In genomic region chr13:94416454-94417080, GRCh38 we compare ENCODE assay signal across 8 cellular contexts.
DNase-seq lines count a peak whose midpoint lies in the region; ATAC-seq and TF ChIP-seq lines count a peak whose summit lies in the region.

No MANE protein-coding gene starts in this region.

- CTCF ChIA-PET in AG04449 (lab: Yijun Ruan, JAX) = interaction anchor here (1.3 to 2.8 kb wide), 2 partner anchors 9 to 20 kb away, joined by 3 to 9 read pairs; no protein-coding TSS in a partner anchor

- H3K4me3 ChIP-seq in AG04449 (ENCODE audit: low read depth, low read length) (no peak overlapping the region), GM12875 (ENCODE audit: low read depth, low read length) (no peak overlapping the region), fibroblast of the aortic adventitia (ENCODE audit: low read depth, low read length) (no peak overlapping the region)

- ATAC-seq in GM18909 (IDR thresholded peaks at IDR 0.05; ENCODE audit: poor library complexity, unreplicated experiment) (no peak), HG02610 (IDR thresholded peaks at IDR 0.05; ENCODE audit: unreplicated experiment) (no peak), HG03095 (IDR thresholded peaks at IDR 0.05; ENCODE audit: unreplicated experiment) (no peak)

- POLR2A ChIA-PET in AG04449 (lab: Yijun Ruan, JAX) = no interaction called here

- TF ChIP-seq CTCF in AG04449 (IDR thresholded peaks at IDR 0.05; ENCODE audit: insufficient read depth, low read length, missing control alignments) (peak; percentile 49), GM12875 (IDR thresholded peaks at IDR 0.05; ENCODE audit: borderline replicate concordance, insufficient read depth, low read depth, low read length) (peak; percentile 58; the same call in 1 of the 2 replicates), fibroblast of the aortic adventitia (IDR thresholded peaks at IDR 0.05; ENCODE audit: insufficient read depth, low read length) (peak; percentile 29)

- DNase-seq in AG04449 (ENCODE audit: low read depth, low spot score) = no peak
- DNase-seq in NCI-H774 (lab: John Stamatoyannopoulos, UW) = peak; percentile 66
- no peak for DNase-seq in fibroblast of the aortic adventitia (ENCODE audit: low read depth)
- DNase-seq in pons (ENCODE audit: low spot score) = no peak
